Comparison of ENCODE assay signal across 8 cellular contexts in genomic region chr13:42272115-42272756, GRCh38. TPM values are rescaled to one million over a fixed set of nuclear protein-coding genes. Genes with fewer than 3 reads are reported as not detected.
DNase-seq lines count a peak whose midpoint lies in the region; ATAC-seq and TF ChIP-seq lines count a peak whose summit lies in the region.

TSS of gene AKAP11 (plus strand) at chr13:42272152. CDS start at chr13:42286349, 14,197 bp downstream.

- no peaks in the 10 kb centered on the region for H4K20me1 ChIP-seq in OCI-LY1 (ENCODE audit: insufficient read depth, low read length)

- H3K4me2 ChIP-seq in OCI-LY1 (ENCODE audit: low read length): peak within 1 kb of the TSS; percentile 83

- H3K4me3 Mint-ChIP-seq in activated T-helper 17 cell treated with anti-CD3 and anti-CD28 coated beads, Interleukin-2, amount 50 U/mL, for 72 hours: no peak within 1 kb of the TSS
- H3K4me3 Mint-ChIP-seq in neural crest cell: peak within 1 kb of the TSS; percentile 99

- H3K4me1 Mint-ChIP-seq in activated T-helper 17 cell treated with anti-CD3 and anti-CD28 coated beads, Interleukin-2, amount 50 U/mL, for 72 hours: peaks cover 38% of the 10 kb centered on the region
- H3K4me1 Mint-ChIP-seq in neural crest cell: peaks cover 35% of the 10 kb centered on the region

- H3F3A ChIP-seq in OCI-LY1 (ENCODE audit: insufficient read depth, low read length): no peaks in the 10 kb centered on the region

- H3K9me2 ChIP-seq in OCI-LY1 (ENCODE audit: low read depth, low read length): no peaks in the 10 kb centered on the region

- H3K27me3 Mint-ChIP-seq in activated T-helper 17 cell treated with anti-CD3 and anti-CD28 coated beads, Interleukin-2, amount 50 U/mL, for 72 hours: no peaks in the 10 kb centered on the region
- H3K27me3 Mint-ChIP-seq in neural crest cell (ENCODE audit: low read depth): no peaks in the 10 kb centered on the region

- H3K36me3 Mint-ChIP-seq in activated T-helper 17 cell treated with anti-CD3 and anti-CD28 coated beads, Interleukin-2, amount 50 U/mL, for 72 hours (ENCODE audit: low read depth): peaks cover 42% of the 10 kb centered on the region
- peaks cover 21% of the 10 kb centered on the region for H3K36me3 Mint-ChIP-seq in neural crest cell (ENCODE audit: low read depth)

- H3K4me1 ChIP-seq in ACC112 (ENCODE audit: control insufficient read depth, insufficient read depth, low read length, unreplicated experiment) (peaks cover 21% of the 10 kb centered on the region), OCI-LY1 (ENCODE audit: insufficient read depth, low read length, severe bottlenecking) (peaks cover 51% of the 10 kb centered on the region)

- DNase-seq in fibroblast of the aortic adventitia (ENCODE audit: low read depth) (peak; percentile 50), neural crest cell (ENCODE audit: low read depth, low spot score) (peak; percentile 38)

- H3K9me3 ChIP-seq in OCI-LY1 (ENCODE audit: low read length): no peaks in the 10 kb centered on the region

- H2AFZ ChIP-seq in ACC112 (ENCODE audit: low read length, unreplicated experiment): peak within 1 kb of the TSS; percentile 94
- peak within 1 kb of the TSS; percentile 20; the same call in 1 of the 2 replicates for H2AFZ ChIP-seq in OCI-LY1 (ENCODE audit: low read length)

- H3K4me3 ChIP-seq in ACC112 (ENCODE audit: low read depth, low read length) (peak within 1 kb of the TSS; percentile 94), OCI-LY1 (ENCODE audit: low read depth, low read length, poor library complexity, severe bottlenecking) (peak within 1 kb of the TSS; percentile 95), fibroblast of the aortic adventitia (ENCODE audit: low read depth, low read length) (peak within 1 kb of the TSS; percentile 84)

- H3K27ac ChIP-seq in ACC112 (ENCODE audit: low read depth, low read length): peak within 1 kb of the TSS; percentile 88
- H3K27ac ChIP-seq in OCI-LY1 (ENCODE audit: low read depth, low read length, poor library complexity, severe bottlenecking): peak within 1 kb of the TSS; percentile 86

- H3K27ac Mint-ChIP-seq in activated T-helper 17 cell treated with anti-CD3 and anti-CD28 coated beads, Interleukin-2, amount 50 U/mL, for 72 hours: peak within 1 kb of the TSS; percentile 97
- H3K27ac Mint-ChIP-seq in neural crest cell (ENCODE audit: unreplicated experiment): peak within 1 kb of the TSS; percentile 98

- no peaks in the 10 kb centered on the region for H3K36me3 ChIP-seq in ACC112 (ENCODE audit: insufficient read depth, low read length)
- H3K36me3 ChIP-seq in OCI-LY1 (ENCODE audit: insufficient read depth, low read length): peaks cover 8% of the 10 kb centered on the region

- no peak for TF ChIP-seq CTCF in OCI-LY1 (IDR thresholded peaks at IDR 0.05; ENCODE audit: low read length)
- no peak for TF ChIP-seq CTCF in fibroblast of the aortic adventitia (IDR thresholded peaks at IDR 0.05; ENCODE audit: insufficient read depth, low read length)
- no peak for TF ChIP-seq CTCF in neural crest cell (conservative IDR thresholded peaks at IDR 0.05)
- no peak for TF ChIP-seq CTCF in subcutaneous adipose tissue (IDR thresholded peaks at IDR 0.05; ENCODE audit: low read depth)

- peak; percentile 13 for ATAC-seq in GM18519 (IDR thresholded peaks at IDR 0.05; ENCODE audit: low FRiP score, unreplicated experiment)
- ATAC-seq in HG03060 (IDR thresholded peaks at IDR 0.05; ENCODE audit: low read depth, unreplicated experiment): peak; percentile 1
- ATAC-seq in activated T-helper 17 cell treated with anti-CD3 and anti-CD28 coated beads, Interleukin-2, amount 50 U/mL, for 72 hours (replicated peaks): peak; percentile 33

- H3K79me2 ChIP-seq in ACC112 (ENCODE audit: control insufficient read depth, insufficient read depth, low read length, unreplicated experiment): peaks cover 46% of the 10 kb centered on the region
- peaks cover 47% of the 10 kb centered on the region for H3K79me2 ChIP-seq in OCI-LY1 (ENCODE audit: insufficient read depth, low read length)

- peak within 1 kb of the TSS; percentile 96 for H3K9ac ChIP-seq in OCI-LY1 (ENCODE audit: low read length)

- no peaks in the 10 kb centered on the region for H3K9me3 Mint-ChIP-seq in activated T-helper 17 cell treated with anti-CD3 and anti-CD28 coated beads, Interleukin-2, amount 50 U/mL, for 72 hours
- H3K9me3 Mint-ChIP-seq in neural crest cell: peaks cover 13% of the 10 kb centered on the region

- no peaks in the 10 kb centered on the region for H3K27me3 ChIP-seq in ACC112 (ENCODE audit: insufficient read depth, low read length)
- no peaks in the 10 kb centered on the region for H3K27me3 ChIP-seq in OCI-LY1 (ENCODE audit: insufficient read depth, low read length)

RNA-seq across cellular contexts. Expression of gene AKAP11, which starts in this region (rescaled TPM):
- 10 to 100 TPM; 30.3 to 48.6 TPM for total RNA-seq in activated T-helper 17 cell treated with anti-CD3 and anti-CD28 coated beads, Interleukin-2, amount 50 U/mL, for 72 hours
- total RNA-seq in fibroblast of the aortic adventitia (ENCODE audit: low replicate concordance): 36.5 and 55.9 TPM in 2 replicates
- total RNA-seq in neural crest cell: 27.4 and 28.6 TPM in 2 replicates
- 10 to 100 TPM; 34.1 to 50.9 (median 39.2) TPM for total RNA-seq in subcutaneous adipose tissue

Comparison
In these comparisons a context has a peak if more than half of its experiments do, and no peak if none do; other contexts are left out.
1. Peak in every context shown above with its lines: DNase-seq, ATAC-seq, H3K4me3 ChIP-seq and H3K27ac ChIP-seq.